In genomic region chr6:121334299-121335104, GRCh38 we compare ENCODE assay signal across 8 cellular contexts. TPM values are rescaled to one million over a fixed set of nuclear protein-coding genes. Genes with fewer than 3 reads are reported as not detected.
DNase-seq lines count a peak whose midpoint lies in the region; ATAC-seq and TF ChIP-seq lines count a peak whose summit lies in the region.

TBC1D32 (minus strand) TSS chr6:121334480; CDS start chr6:121334430, 50 bp downstream.

- H3K36me3 Mint-ChIP-seq in activated B cell treated with CpG ODN at 0.5 μM for 24 hours (ENCODE audit: low read depth): peaks cover 7% of the 10 kb centered on the region

- H3K27me3 Mint-ChIP-seq in activated B cell treated with CpG ODN at 0.5 μM for 24 hours: no peaks in the 10 kb centered on the region

- no peaks in the 10 kb centered on the region for H3K9me3 Mint-ChIP-seq in activated B cell treated with CpG ODN at 0.5 μM for 24 hours

- intact Hi-C loops in activated B cell treated with CpG ODN at 0.5 μM for 24 hours (cut with micrococcal nuclease): loop anchor here (1.0 to 10.0 kb wide), 5 partner anchors 397 to 1985 kb away; partner anchors contain the start of genes HSF2, MAN1A1 and SERINC1

- peak within 1 kb of the TSS; percentile 99 for H3K27ac ChIP-seq in caudate nucleus (ENCODE audit: low read depth, low read length)

- H3K27ac Mint-ChIP-seq in activated B cell treated with CpG ODN at 0.5 μM for 24 hours: peak within 1 kb of the TSS; percentile 96

- CTCF ChIA-PET in activated B cell treated with CpG ODN at 0.5 μM for 24 hours (lab: Charles Lee): no interaction called here

- peak; percentile 94 for ATAC-seq in GM19023 (IDR thresholded peaks at IDR 0.05; ENCODE audit: unreplicated experiment)
- ATAC-seq in HG03196 (IDR thresholded peaks at IDR 0.05; ENCODE audit: unreplicated experiment): peak; percentile 97
- peak; percentile 89 for ATAC-seq in activated B cell treated with CpG ODN at 0.5 μM for 24 hours (ENCODE audit: low read depth)

- H3K4me1 Mint-ChIP-seq in activated B cell treated with CpG ODN at 0.5 μM for 24 hours: peaks cover 31% of the 10 kb centered on the region

- H3K4me3 ChIP-seq in AG09309 (ENCODE audit: control insufficient read depth, low read depth, low read length): peak within 1 kb of the TSS; percentile 70

- DNase-seq in AG09309 (ENCODE audit: low read depth): peak; percentile 66
- DNase-seq in NCI-H226: peak; percentile 86
- peak; percentile 88 for DNase-seq in activated B cell treated with CpG ODN at 0.5 μM for 24 hours
- DNase-seq in caudate nucleus (lab: John Stamatoyannopoulos, UW): peak; percentile 71 to 98 (median 91)
- peak; percentile 90 for DNase-seq in inferior parietal cortex (ENCODE audit: extremely low spot score)
- peak; percentile 84 for DNase-seq in smooth muscle cell of the brain vasculature (ENCODE audit: low read depth, low spot score)

- TF ChIP-seq CTCF in AG09309 (IDR thresholded peaks at IDR 0.05; ENCODE audit: control insufficient read depth, insufficient read depth, low read depth, low read length, missing control alignments): no peak
- TF ChIP-seq CTCF in activated B cell treated with CpG ODN at 0.5 μM for 24 hours (IDR thresholded peaks at IDR 0.05): no peak

- POLR2A ChIA-PET in activated B cell treated with CpG ODN at 0.5 μM for 24 hours (lab: Charles Lee): interaction anchor here (0.6 to 1.4 kb wide), 6 partner anchors 9 to 1996 kb away, joined by 3 to 5 read pairs (median 4); partner anchors contain the start of gene SERINC1

- peak within 1 kb of the TSS; percentile 94 for H3K4me3 Mint-ChIP-seq in activated B cell treated with CpG ODN at 0.5 μM for 24 hours

RNA-seq across cellular contexts. Expression of gene TBC1D32, which starts in this region (rescaled TPM):
- total RNA-seq in activated B cell treated with CpG ODN at 0.5 μM for 24 hours: 11.3 and 17.8 TPM in 2 replicates

Comparison
In these comparisons a context has a peak if more than half of its experiments do, and no peak if none do; other contexts are left out.
1. Peak in every context shown above with its lines: DNase-seq, ATAC-seq, H3K4me3 ChIP-seq and H3K27ac ChIP-seq.